1 cellular context compared by ENCODE assay signal in genomic region chr5:163503106-163504090, GRCh38.
TF ChIP-seq lines count a peak whose summit lies in the region.

No MANE protein-coding gene starts in this region.

TF ChIP-seq in HepG2, 621 proteins besides CTCF, POLR2A, EP300 and RAD21 (continued from another document and continues in another):
- TF ChIP-seq HOMEZ (CRISPR knock-in tag; IDR thresholded peaks at IDR 0.05; ENCODE audit: low read depth): no peak
- no peak for TF ChIP-seq ZBTB7B (CRISPR knock-in tag; IDR thresholded peaks at IDR 0.05)
- TF ChIP-seq ZNF598 (CRISPR knock-in tag; IDR thresholded peaks at IDR 0.05; ENCODE audit: borderline replicate concordance): no peak
- no peak for TF ChIP-seq ZZZ3 (CRISPR knock-in tag; IDR thresholded peaks at IDR 0.05; ENCODE audit: borderline replicate concordance)
- TF ChIP-seq ELF3 (CRISPR knock-in tag; IDR thresholded peaks at IDR 0.05): no peak
- TF ChIP-seq ETV5 (CRISPR knock-in tag; IDR thresholded peaks at IDR 0.05; ENCODE audit: borderline replicate concordance): no peak
- TF ChIP-seq PLRG1 (conservative IDR thresholded peaks at IDR 0.05): no peak
- TF ChIP-seq ZBTB26 (CRISPR knock-in tag; IDR thresholded peaks at IDR 0.05; ENCODE audit: borderline replicate concordance): peak; percentile 97
- no peak for TF ChIP-seq ARHGAP35 (CRISPR knock-in tag; IDR thresholded peaks at IDR 0.05; ENCODE audit: borderline replicate concordance)
- TF ChIP-seq TRIM24 (CRISPR knock-in tag; IDR thresholded peaks at IDR 0.05): no peak
- no peak for TF ChIP-seq KMT2B (CRISPR knock-in tag; IDR thresholded peaks at IDR 0.05)
- TF ChIP-seq PREB (CRISPR knock-in tag; IDR thresholded peaks at IDR 0.05): no peak
- no peak for TF ChIP-seq BATF2 (CRISPR knock-in tag; IDR thresholded peaks at IDR 0.05)
- TF ChIP-seq ARID4A (CRISPR knock-in tag; IDR thresholded peaks at IDR 0.05; ENCODE audit: borderline replicate concordance): 0 out of 2 replicates have a peak, but pooled peaks have one; percentile 2
- no peak for TF ChIP-seq SSRP1 (CRISPR knock-in tag; IDR thresholded peaks at IDR 0.05)
- TF ChIP-seq MAX (IDR thresholded peaks at IDR 0.05): peak; percentile 33; the same call in 1 of the 2 replicates
- TF ChIP-seq MBNL3 (CRISPR knock-in tag; conservative IDR thresholded peaks at IDR 0.05): no peak
- TF ChIP-seq SIN3B (IDR thresholded peaks at IDR 0.05; ENCODE audit: low read length): no peak
- 0 out of 2 replicates have a peak, but pooled peaks have one; percentile 20 for TF ChIP-seq ZFP91 (CRISPR knock-in tag; IDR thresholded peaks at IDR 0.05; ENCODE audit: borderline replicate concordance)
- TF ChIP-seq HHEX (CRISPR knock-in tag; IDR thresholded peaks at IDR 0.05): no peak
- no peak for TF ChIP-seq MED13 (CRISPR knock-in tag; IDR thresholded peaks at IDR 0.05)
- TF ChIP-seq ATAD3A (CRISPR knock-in tag; IDR thresholded peaks at IDR 0.05): no peak
- TF ChIP-seq ARID5B (CRISPR knock-in tag; IDR thresholded peaks at IDR 0.05): peak; percentile 47
- 0 out of 2 replicates have a peak, but pooled peaks have one; percentile 7 for TF ChIP-seq THRA (CRISPR knock-in tag; IDR thresholded peaks at IDR 0.05; ENCODE audit: borderline replicate concordance)
- TF ChIP-seq ZNF205 (CRISPR knock-in tag; IDR thresholded peaks at IDR 0.05): 0 out of 2 replicates have a peak, but pooled peaks have one; percentile 18
- TF ChIP-seq MXD3 (CRISPR knock-in tag; IDR thresholded peaks at IDR 0.05): no peak
- no peak for TF ChIP-seq RNF219 (CRISPR knock-in tag; IDR thresholded peaks at IDR 0.05)
- TF ChIP-seq ZBTB21 (CRISPR knock-in tag; IDR thresholded peaks at IDR 0.05): no peak
- no peak for TF ChIP-seq ZNF770 (CRISPR knock-in tag; IDR thresholded peaks at IDR 0.05)
- TF ChIP-seq HNF4G (IDR thresholded peaks at IDR 0.05; ENCODE audit: borderline replicate concordance, low read depth, low read length): no peak
- TF ChIP-seq HNF4G (CRISPR knock-in tag; IDR thresholded peaks at IDR 0.05; ENCODE audit: borderline replicate concordance, low read depth): no peak
